17 cellular contexts compared by ENCODE assay signal in genomic region chr10:71576842-71577241, GRCh38.
DNase-seq lines count a peak whose midpoint lies in the region; ATAC-seq and TF ChIP-seq lines count a peak whose summit lies in the region.
"Had no signal": no experiment of that assay in that cellular context is flagged by ENCODE, and none has a peak within 500 bp of the region (broad histone marks: within the 10 kb centered on the region; RNA-seq: fewer than 3 reads in every experiment).

No MANE protein-coding gene starts in this region.

- no peaks in the 10 kb centered on the region for H3K9me3 ChIP-seq in BLaER1 treated with 17β-estradiol and CSF1 and Interleukin-3, amounts not matched to agents 10 nM and 100 nM (replicated peaks in 1 of 11)
- no peaks in the 10 kb centered on the region for H3K9me3 ChIP-seq in HEK293 (ENCODE audit: control insufficient read depth, insufficient read depth, low read depth, low read length)
- H3K9me3 ChIP-seq: Caco-2 had no signal

- no peak overlapping the region for H3K4me3 Mint-ChIP-seq in activated naive CD8-positive, alpha-beta T cell treated with anti-CD3 and anti-CD28 coated beads, Interleukin-2, amount 50 U/mL, for 24 hours
- no peak overlapping the region for H3K4me3 Mint-ChIP-seq in activated naive CD8-positive, alpha-beta T cell treated with anti-CD3 and anti-CD28 coated beads for 36 hours
- no peak overlapping the region for H3K4me3 Mint-ChIP-seq in brain
- H3K4me3 Mint-ChIP-seq: B cell; CD4-positive, alpha-beta T cell; CD8-positive, alpha-beta T cell had no signal

- no peak for DNase-seq in activated naive CD8-positive, alpha-beta T cell treated with anti-CD3 and anti-CD28 coated beads, Interleukin-2, amount 50 U/mL, for 24 hours
- no peak for DNase-seq in activated naive CD8-positive, alpha-beta T cell treated with anti-CD3 and anti-CD28 coated beads for 36 hours
- DNase-seq in HuH-7 (ENCODE audit: low spot score) (no peak), lower leg skin (ENCODE audit: low spot score in 2 of 2) (no peak)
- DNase-seq: 8988T; ACHN; Caco-2; Calu3; CD4-positive, alpha-beta T cell; CD8-positive, alpha-beta T cell; GF-D8 had no signal

- H3K27me3 Mint-ChIP-seq in activated naive CD8-positive, alpha-beta T cell treated with anti-CD3 and anti-CD28 coated beads, Interleukin-2, amount 50 U/mL, for 24 hours = no peaks in the 10 kb centered on the region
- H3K27me3 Mint-ChIP-seq in activated naive CD8-positive, alpha-beta T cell treated with anti-CD3 and anti-CD28 coated beads for 36 hours = no peaks in the 10 kb centered on the region
- H3K27me3 Mint-ChIP-seq in brain = no peaks in the 10 kb centered on the region
- H3K27me3 Mint-ChIP-seq: B cell; CD4-positive, alpha-beta T cell had no signal

- no peaks in the 10 kb centered on the region for H3K36me3 ChIP-seq in BLaER1 treated with 17β-estradiol and CSF1 and Interleukin-3, amounts not matched to agents 10 nM and 100 nM
- H3K36me3 ChIP-seq in HEK293 (ENCODE audit: control insufficient read depth in 2 of 2, insufficient read depth in 1 of 2, low read length in 2 of 2) = no peaks in the 10 kb centered on the region

- CTCF ChIA-PET in HEK293 (lab: Yijun Ruan, JAX) = interaction anchor here (0.8 kb wide), 1 partner anchor 131 kb away, joined by 3 read pairs; no protein-coding TSS in a partner anchor

- TF ChIP-seq CTCF in HEK293 (tag by site-specific recombination; IDR thresholded peaks at IDR 0.05) = no peak
- no peak for TF ChIP-seq CTCF in brain (conservative IDR thresholded peaks at IDR 0.05)
- no peak for TF ChIP-seq CTCF in lower leg skin (IDR thresholded peaks at IDR 0.05)

- H3K4me3 ChIP-seq in BLaER1 treated with 17β-estradiol and CSF1 and Interleukin-3, amounts not matched to agents 10 nM and 100 nM = no peak overlapping the region
- H3K4me3 ChIP-seq in HEK293 (ENCODE audit: low read depth, low read length) (no peak overlapping the region), lower leg skin (ENCODE audit: low read depth, poor library complexity, severe bottlenecking) (no peak overlapping the region)

- H3K27ac ChIP-seq in BLaER1 treated with 17β-estradiol and CSF1 and Interleukin-3, amounts not matched to agents 10 nM and 100 nM = no peak overlapping the region
- H3K27ac ChIP-seq in HEK293 (ENCODE audit: extremely low read depth, low read depth, low read length) = no peak overlapping the region
- H3K27ac ChIP-seq: C4-2B had no signal

- peak overlapping the region; percentile 32 for H3K27ac Mint-ChIP-seq in activated naive CD8-positive, alpha-beta T cell treated with anti-CD3 and anti-CD28 coated beads, Interleukin-2, amount 50 U/mL, for 24 hours
- no peak overlapping the region for H3K27ac Mint-ChIP-seq in activated naive CD8-positive, alpha-beta T cell treated with anti-CD3 and anti-CD28 coated beads for 36 hours
- peak overlapping the region in 3 of 5 experiments; percentile 3 to 77 (median 44) for H3K27ac Mint-ChIP-seq in brain
- H3K27ac Mint-ChIP-seq: B cell; CD4-positive, alpha-beta T cell; CD8-positive, alpha-beta T cell had no signal

- H3K36me3 Mint-ChIP-seq in activated naive CD8-positive, alpha-beta T cell treated with anti-CD3 and anti-CD28 coated beads, Interleukin-2, amount 50 U/mL, for 24 hours (ENCODE audit: low read depth) = no peaks in the 10 kb centered on the region
- H3K36me3 Mint-ChIP-seq in activated naive CD8-positive, alpha-beta T cell treated with anti-CD3 and anti-CD28 coated beads for 36 hours = no peaks in the 10 kb centered on the region
- no peaks in the 10 kb centered on the region for H3K36me3 Mint-ChIP-seq in brain
- H3K36me3 Mint-ChIP-seq: CD8-positive, alpha-beta T cell had no signal

- POLR2A ChIA-PET in HEK293 (lab: Yijun Ruan, JAX) = no interaction called here

- H3K27me3 ChIP-seq in BLaER1 treated with 17β-estradiol and CSF1 and Interleukin-3, amounts not matched to agents 10 nM and 100 nM = peaks cover 0 to 5% (median 0%) of the 10 kb centered on the region in 11 experiments; a peak in 1 of 22 replicates

- no peaks in the 10 kb centered on the region; a peak in 1 of 22 replicates for H4K20me1 ChIP-seq in BLaER1 treated with 17β-estradiol and CSF1 and Interleukin-3, amounts not matched to agents 10 nM and 100 nM

- H3K9me3 Mint-ChIP-seq in activated naive CD8-positive, alpha-beta T cell treated with anti-CD3 and anti-CD28 coated beads, Interleukin-2, amount 50 U/mL, for 24 hours = no peaks in the 10 kb centered on the region
- no peaks in the 10 kb centered on the region for H3K9me3 Mint-ChIP-seq in activated naive CD8-positive, alpha-beta T cell treated with anti-CD3 and anti-CD28 coated beads for 36 hours
- H3K9me3 Mint-ChIP-seq in brain = peaks cover 0 to 7% (median 0%) of the 10 kb centered on the region in 5 experiments
- H3K9me3 Mint-ChIP-seq: CD4-positive, alpha-beta T cell; CD8-positive, alpha-beta T cell had no signal

- peak overlapping the region in 9 of 11 experiments; percentile 55 to 82 (median 74); a peak in 18 of 22 replicates for H3K4me2 ChIP-seq in BLaER1 treated with 17β-estradiol and CSF1 and Interleukin-3, amounts not matched to agents 10 nM and 100 nM

- no peak for ATAC-seq in activated naive CD8-positive, alpha-beta T cell treated with anti-CD3 and anti-CD28 coated beads, Interleukin-2, amount 50 U/mL, for 24 hours
- ATAC-seq in GM18511 (IDR thresholded peaks at IDR 0.05; ENCODE audit: unreplicated experiment) = no peak
- ATAC-seq: CD8-positive, alpha-beta T cell had no signal

- H3K4me1 ChIP-seq in BLaER1 treated with 17β-estradiol and CSF1 and Interleukin-3, amounts not matched to agents 10 nM and 100 nM = peaks cover 12 to 96% (median 86%) of the 10 kb centered on the region in 10 experiments; a peak in 19 of 20 replicates
- no peaks in the 10 kb centered on the region for H3K4me1 ChIP-seq in HEK293 (ENCODE audit: control insufficient read depth, insufficient read depth, low read length)
- H3K4me1 ChIP-seq: Caco-2 had no signal

- no peaks in the 10 kb centered on the region for H3K4me1 Mint-ChIP-seq in activated naive CD8-positive, alpha-beta T cell treated with anti-CD3 and anti-CD28 coated beads, Interleukin-2, amount 50 U/mL, for 24 hours
- no peaks in the 10 kb centered on the region for H3K4me1 Mint-ChIP-seq in activated naive CD8-positive, alpha-beta T cell treated with anti-CD3 and anti-CD28 coated beads for 36 hours
- H3K4me1 Mint-ChIP-seq in brain = peaks cover 56% of the 10 kb centered on the region
- H3K4me1 Mint-ChIP-seq: B cell had no signal

- no peak for TF ChIP-seq POLR2A in lower leg skin (IDR thresholded peaks at IDR 0.05)

- 91 to 95% methylated on average over 9 of the region's 9 CpGs for WGBS in lower leg skin, 2 donors

- 0 out of 22 replicates have a peak overlapping the region, but pooled peaks of 1 of the 11 experiments have one; percentile 37 for H3K9ac ChIP-seq in BLaER1 treated with 17β-estradiol and CSF1 and Interleukin-3, amounts not matched to agents 10 nM and 100 nM

- intact Hi-C loops in lower leg skin (cut with DNase I; ENCODE audit: low total_unique reads) = no loop called here

TF ChIP-seq in HEK293, 187 proteins besides CTCF, POLR2A, EP300 and RAD21:
- no peak for TF ChIP-seq ZNF623 (tag by site-specific recombination; IDR thresholded peaks at IDR 0.05)
- TF ChIP-seq ZNF2 (tag by site-specific recombination; IDR thresholded peaks at IDR 0.05) = no peak
- TF ChIP-seq ZFP3 (tag by site-specific recombination; IDR thresholded peaks at IDR 0.05; ENCODE audit: low read depth) = peak; percentile 88
- TF ChIP-seq ZNF76 (tag by site-specific recombination; IDR thresholded peaks at IDR 0.05; ENCODE audit: borderline replicate concordance, low read depth) = no peak
TF ChIP-seq in HEK293: peak in this region for 1.
